ENCODE assay signal across 10 cellular contexts in the genomic region with DNA sequence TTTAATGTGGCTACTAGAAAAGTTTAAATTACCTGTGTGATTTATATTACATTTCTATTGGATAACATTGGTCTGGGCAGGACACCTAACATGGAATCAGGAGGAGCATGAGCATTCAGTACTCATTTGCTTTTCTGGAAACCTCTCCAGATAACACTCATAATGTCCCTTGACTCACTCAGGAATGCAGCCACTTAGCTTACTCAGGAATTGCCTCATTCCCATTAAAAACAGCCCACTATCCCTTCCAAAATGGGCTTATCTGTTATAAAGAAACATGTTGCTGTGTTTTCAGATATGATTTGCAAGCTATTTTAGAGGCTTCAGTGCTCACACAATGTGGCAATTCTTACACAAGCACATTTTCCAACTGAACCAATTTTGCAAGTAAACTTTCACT. TPM values are rescaled to one million over a fixed set of nuclear protein-coding genes. Genes with fewer than 3 reads are reported as not detected.
DNase-seq lines count a peak whose midpoint lies in the region; ATAC-seq and TF ChIP-seq lines count a peak whose summit lies in the region.
"Had no signal": no experiment of that assay in that cellular context is flagged by ENCODE, and none has a peak within 500 bp of the region (broad histone marks: within the 10 kb centered on the region; RNA-seq: fewer than 3 reads in every experiment).

No MANE protein-coding gene starts in this region.

- H3K9me3 ChIP-seq in liver (ENCODE audit: control insufficient read depth in 4 of 4, low read length in 3 of 4) (no peaks in the 10 kb centered on the region), aorta (ENCODE audit: control insufficient read depth, low read length) (no peaks in the 10 kb centered on the region)

- H3K4me3 Mint-ChIP-seq in activated CD4-positive, alpha-beta T cell treated with anti-CD3 and anti-CD28 coated beads, Interleukin-2, amount 10 ng/mL, durations not matched to agents 24 days and 14 days: no peak overlapping the region

- DNase-seq in activated CD4-positive, alpha-beta T cell treated with anti-CD3 and anti-CD28 coated beads, Interleukin-2, amount 10 ng/mL, durations not matched to agents 24 days and 14 days: peak; percentile 38
- no peak for DNase-seq in activated CD4-positive, alpha-beta T cell treated with anti-CD3 and anti-CD28 coated beads, Interleukin-2, amount 50 U/mL, for 48 hours
- DNase-seq in choroid plexus epithelial cell (ENCODE audit: low read depth): peak; percentile 88
- no peak for DNase-seq in aorta
- DNase-seq in caudate nucleus (lab: John Stamatoyannopoulos, UW): no peak
- no peak for DNase-seq in activated CD4-positive, alpha-beta T cell treated with anti-CD3 and anti-CD28 coated beads for 48 hours
- DNase-seq: NCI-H1105 treated with DMSO at 0.1 percent for 48 hours had no signal

- no peak overlapping the region for H3K9ac ChIP-seq in liver (ENCODE audit: low read depth in 1 of 2, low read length in 2 of 2)

- H3K36me3 Mint-ChIP-seq in activated CD4-positive, alpha-beta T cell treated with anti-CD3 and anti-CD28 coated beads, Interleukin-2, amount 10 ng/mL, durations not matched to agents 24 days and 14 days (ENCODE audit: low read depth): peaks cover 13% of the 10 kb centered on the region

- H3K27ac Mint-ChIP-seq in activated CD4-positive, alpha-beta T cell treated with anti-CD3 and anti-CD28 coated beads, Interleukin-2, amount 10 ng/mL, durations not matched to agents 24 days and 14 days: no peak overlapping the region

- H3K4me1 ChIP-seq in liver (ENCODE audit: control insufficient read depth in 4 of 4, insufficient read depth in 4 of 4, low read length in 3 of 4): peaks cover 7 to 18% (median 13%) of the 10 kb centered on the region in 4 donors
- H3K4me1 ChIP-seq in aorta (ENCODE audit: control insufficient read depth in 1 of 2, insufficient read depth in 2 of 2, low read length in 2 of 2): peaks cover 0 to 3% of the 10 kb centered on the region in 2 donors

- H3K27me3 Mint-ChIP-seq in activated CD4-positive, alpha-beta T cell treated with anti-CD3 and anti-CD28 coated beads, Interleukin-2, amount 10 ng/mL, durations not matched to agents 24 days and 14 days: no peaks in the 10 kb centered on the region

- H3K36me3 ChIP-seq in liver (ENCODE audit: control insufficient read depth in 4 of 4, insufficient read depth in 3 of 4, low read depth in 1 of 4, low read length in 3 of 4) (no peaks in the 10 kb centered on the region), aorta (ENCODE audit: control insufficient read depth in 1 of 2, insufficient read depth in 2 of 2, low read length in 1 of 2) (no peaks in the 10 kb centered on the region)

- TF ChIP-seq CTCF in choroid plexus epithelial cell (conservative IDR thresholded peaks at IDR 0.05; ENCODE audit: low read depth, low read length) (no peak), liver (IDR thresholded peaks at IDR 0.05; ENCODE audit: low read depth, low read length, missing input control) (no peak)

- H3K27me3 ChIP-seq in liver (ENCODE audit: control insufficient read depth in 4 of 4, insufficient read depth in 4 of 4, low read length in 3 of 4) (no peaks in the 10 kb centered on the region), aorta (ENCODE audit: control insufficient read depth in 1 of 2, insufficient read depth in 2 of 2, low read length in 1 of 2) (no peaks in the 10 kb centered on the region)
- H3K27me3 ChIP-seq: BLaER1 treated with 17β-estradiol and CSF1 and Interleukin-3, amounts not matched to agents 10 nM and 100 nM had no signal

- peak; percentile 87 for ATAC-seq in aorta (ENCODE audit: low FRiP score)
- ATAC-seq in GM18520 (IDR thresholded peaks at IDR 0.05; ENCODE audit: unreplicated experiment): no peak

- H3K27ac ChIP-seq in liver (ENCODE audit: low read depth in 1 of 2, low read length in 2 of 2) (peak overlapping the region; percentile 66 to 83), aorta (ENCODE audit: low read depth in 1 of 2, low read length in 2 of 2) (no peak overlapping the region), caudate nucleus (ENCODE audit: low read depth, low read length) (no peak overlapping the region)

- no peak overlapping the region for H3K4me3 ChIP-seq in choroid plexus epithelial cell (ENCODE audit: low read depth, low read length)
- H3K4me3 ChIP-seq in liver (ENCODE audit: low read depth in 1 of 3, low read length in 3 of 3): no peak overlapping the region
- H3K4me3 ChIP-seq in aorta (ENCODE audit: low read length in 2 of 2): no peak overlapping the region
- H3K4me3 ChIP-seq: BLaER1 treated with 17β-estradiol and CSF1 and Interleukin-3, amounts not matched to agents 10 nM and 100 nM had no signal

- TF ChIP-seq RAD21 in liver (IDR thresholded peaks at IDR 0.05): no peak

- intact Hi-C loops in activated CD4-positive, alpha-beta T cell treated with anti-CD3 and anti-CD28 coated beads, Interleukin-2, amount 10 ng/mL, durations not matched to agents 24 days and 14 days (cut with micrococcal nuclease): no loop called here
- intact Hi-C loops in aorta (cut with DNase I): no loop called here

- H3K4me1 Mint-ChIP-seq in activated CD4-positive, alpha-beta T cell treated with anti-CD3 and anti-CD28 coated beads, Interleukin-2, amount 10 ng/mL, durations not matched to agents 24 days and 14 days: peaks cover 6% of the 10 kb centered on the region

- H3K9me3 Mint-ChIP-seq in activated CD4-positive, alpha-beta T cell treated with anti-CD3 and anti-CD28 coated beads, Interleukin-2, amount 10 ng/mL, durations not matched to agents 24 days and 14 days: no peaks in the 10 kb centered on the region

TF ChIP-seq in liver, 16 proteins besides CTCF, POLR2A, EP300 and RAD21:
- TF ChIP-seq RXRA (IDR thresholded peaks at IDR 0.05) (peak in 1 of 2 donors; percentile 8), SP1 (IDR thresholded peaks at IDR 0.05) (peak; percentile 41), YY1 (IDR thresholded peaks at IDR 0.05) (peak; percentile 40), NR2F2 (IDR thresholded peaks at IDR 0.05) (no peak), FOXA2 (IDR thresholded peaks at IDR 0.05) (no peak), JUND (IDR thresholded peaks at IDR 0.05) (peak; percentile 60 to 74), MAX (IDR thresholded peaks at IDR 0.05) (peak; percentile 40)
- TF ChIP-seq, protein P1, sequence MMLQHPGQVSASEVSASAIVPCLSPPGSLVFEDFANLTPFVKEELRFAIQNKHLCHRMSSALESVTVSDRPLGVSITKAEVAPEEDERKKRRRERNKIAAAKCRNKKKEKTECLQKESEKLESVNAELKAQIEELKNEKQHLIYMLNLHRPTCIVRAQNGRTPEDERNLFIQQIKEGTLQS (IDR thresholded peaks at IDR 0.05): no peak
- TF ChIP-seq, protein P2, sequence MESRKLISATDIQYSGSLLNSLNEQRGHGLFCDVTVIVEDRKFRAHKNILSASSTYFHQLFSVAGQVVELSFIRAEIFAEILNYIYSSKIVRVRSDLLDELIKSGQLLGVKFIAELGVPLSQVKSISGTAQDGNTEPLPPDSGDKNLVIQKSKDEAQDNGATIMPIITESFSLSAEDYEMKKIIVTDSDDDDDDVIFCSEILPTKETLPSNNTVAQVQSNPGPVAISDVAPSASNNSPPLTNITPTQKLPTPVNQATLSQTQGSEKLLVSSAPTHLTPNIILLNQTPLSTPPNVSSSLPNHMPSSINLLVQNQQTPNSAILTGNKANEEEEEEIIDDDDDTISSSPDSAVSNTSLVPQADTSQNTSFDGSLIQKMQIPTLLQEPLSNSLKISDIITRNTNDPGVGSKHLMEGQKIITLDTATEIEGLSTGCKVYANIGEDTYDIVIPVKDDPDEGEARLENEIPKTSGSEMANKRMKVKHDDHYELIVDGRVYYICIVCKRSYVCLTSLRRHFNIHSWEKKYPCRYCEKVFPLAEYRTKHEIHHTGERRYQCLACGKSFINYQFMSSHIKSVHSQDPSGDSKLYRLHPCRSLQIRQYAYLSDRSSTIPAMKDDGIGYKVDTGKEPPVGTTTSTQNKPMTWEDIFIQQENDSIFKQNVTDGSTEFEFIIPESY (IDR thresholded peaks at IDR 0.05): peak; percentile 8
- TF ChIP-seq, protein P3, sequence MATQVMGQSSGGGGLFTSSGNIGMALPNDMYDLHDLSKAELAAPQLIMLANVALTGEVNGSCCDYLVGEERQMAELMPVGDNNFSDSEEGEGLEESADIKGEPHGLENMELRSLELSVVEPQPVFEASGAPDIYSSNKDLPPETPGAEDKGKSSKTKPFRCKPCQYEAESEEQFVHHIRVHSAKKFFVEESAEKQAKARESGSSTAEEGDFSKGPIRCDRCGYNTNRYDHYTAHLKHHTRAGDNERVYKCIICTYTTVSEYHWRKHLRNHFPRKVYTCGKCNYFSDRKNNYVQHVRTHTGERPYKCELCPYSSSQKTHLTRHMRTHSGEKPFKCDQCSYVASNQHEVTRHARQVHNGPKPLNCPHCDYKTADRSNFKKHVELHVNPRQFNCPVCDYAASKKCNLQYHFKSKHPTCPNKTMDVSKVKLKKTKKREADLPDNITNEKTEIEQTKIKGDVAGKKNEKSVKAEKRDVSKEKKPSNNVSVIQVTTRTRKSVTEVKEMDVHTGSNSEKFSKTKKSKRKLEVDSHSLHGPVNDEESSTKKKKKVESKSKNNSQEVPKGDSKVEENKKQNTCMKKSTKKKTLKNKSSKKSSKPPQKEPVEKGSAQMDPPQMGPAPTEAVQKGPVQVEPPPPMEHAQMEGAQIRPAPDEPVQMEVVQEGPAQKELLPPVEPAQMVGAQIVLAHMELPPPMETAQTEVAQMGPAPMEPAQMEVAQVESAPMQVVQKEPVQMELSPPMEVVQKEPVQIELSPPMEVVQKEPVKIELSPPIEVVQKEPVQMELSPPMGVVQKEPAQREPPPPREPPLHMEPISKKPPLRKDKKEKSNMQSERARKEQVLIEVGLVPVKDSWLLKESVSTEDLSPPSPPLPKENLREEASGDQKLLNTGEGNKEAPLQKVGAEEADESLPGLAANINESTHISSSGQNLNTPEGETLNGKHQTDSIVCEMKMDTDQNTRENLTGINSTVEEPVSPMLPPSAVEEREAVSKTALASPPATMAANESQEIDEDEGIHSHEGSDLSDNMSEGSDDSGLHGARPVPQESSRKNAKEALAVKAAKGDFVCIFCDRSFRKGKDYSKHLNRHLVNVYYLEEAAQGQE (IDR thresholded peaks at IDR 0.05): peak; percentile 17

RNA-seq across cellular contexts. Expression of gene GBE1, which starts 17.1 kb away (rescaled TPM):
- 39.1 and 40.8 TPM in 2 replicates for total RNA-seq in activated CD4-positive, alpha-beta T cell treated with anti-CD3 and anti-CD28 coated beads, Interleukin-2, amount 10 ng/mL, durations not matched to agents 24 days and 14 days
- 10 to 100 TPM; 24.3 to 95.6 TPM for total RNA-seq in liver
- 10 to 100 TPM; 22.5 to 27.4 TPM for polyA plus RNA-seq in liver
- total RNA-seq in aorta: 100 to 1,000 TPM in 1 of 2 donors, 10 to 100 TPM in 1; 64.0 to 103 TPM
- 10 to 100 TPM; 29.3 to 52.0 TPM for polyA plus RNA-seq in aorta

Comparison
In these comparisons a context has a peak if more than half of its experiments do, and no peak if none do; other contexts are left out.
1. DNase-seq: peak in activated CD4-positive, alpha-beta T cell treated with anti-CD3 and anti-CD28 coated beads, Interleukin-2, amount 10 ng/mL, durations not matched to agents 24 days and 14 days (single experiment) and choroid plexus epithelial cell (single experiment); none in activated CD4-positive, alpha-beta T cell treated with anti-CD3 and anti-CD28 coated beads, Interleukin-2, amount 50 U/mL, for 48 hours (0 of 2), aorta (0 of 2), caudate nucleus (0 of 61) and activated CD4-positive, alpha-beta T cell treated with anti-CD3 and anti-CD28 coated beads for 48 hours (single experiment).
2. H3K27ac ChIP-seq: peak in liver (2 of 2); none in aorta (0 of 2) and caudate nucleus (single experiment).